In genomic region chr1:166685200-166685599, GRCh38 we compare ENCODE assay signal across 7 cellular contexts.
"Had no signal": no experiment of that assay in that cellular context is flagged by ENCODE, and none has a peak within 500 bp of the region (broad histone marks: within the 10 kb centered on the region; RNA-seq: fewer than 3 reads in every experiment).

No MANE protein-coding gene starts in this region.

- H3K27ac ChIP-seq: HL-60, KMS-11 had no signal

- H3K9ac ChIP-seq: KMS-11 had no signal

- H3K4me2 ChIP-seq: KMS-11 had no signal

- ATAC-seq: HepG2 had no signal

- DNase-seq: IMR-90, KBM-7, KG1 had no signal

- FAIRE-seq: HepG2, HTR-8/SVneo had no signal
